In genomic region chr5:176362098-176362442, GRCh38 we compare ENCODE assay signal across 1 cellular context.
TF ChIP-seq lines count a peak whose summit lies in the region.

No MANE protein-coding gene starts in this region.

TF ChIP-seq in IMR-90, 13 proteins besides CTCF, POLR2A, EP300 and RAD21:
- TF ChIP-seq SMC3 (IDR thresholded peaks at IDR 0.05; ENCODE audit: low read depth, low read length) (no peak), BHLHE40 (IDR thresholded peaks at IDR 0.05; ENCODE audit: low read depth, low read length) (no peak), FOS (IDR thresholded peaks at IDR 0.05; ENCODE audit: low read depth, low read length) (no peak), ELK1 (IDR thresholded peaks at IDR 0.05; ENCODE audit: borderline replicate concordance, low read depth, low read length) (no peak)
